In genomic region chr10:79116801-79117723, GRCh38 we compare ENCODE assay signal across 2 cellular contexts.
A peak's percentile ranks its signal among the peaks of the same experiment; 100 is the strongest.
TF ChIP-seq lines count a peak whose summit lies in the region.

No MANE protein-coding gene starts in this region.

TF ChIP-seq in GM23338, 12 proteins besides CTCF, POLR2A, EP300 and RAD21:
- TF ChIP-seq REST (IDR thresholded peaks at IDR 0.05; ENCODE audit: unreplicated experiment), result no peak
- TF ChIP-seq ZNF331 (CRISPR knock-in tag; IDR thresholded peaks at IDR 0.05; ENCODE audit: low read depth), result no peak
- no peak for TF ChIP-seq CREB1 (CRISPR knock-in tag; IDR thresholded peaks at IDR 0.05; ENCODE audit: low read depth)
- no peak for TF ChIP-seq ZNF114 (CRISPR knock-in tag; IDR thresholded peaks at IDR 0.05)
- no peak for TF ChIP-seq EZH2phosphoT487 (IDR thresholded peaks at IDR 0.05; ENCODE audit: unreplicated experiment)
- TF ChIP-seq STAT1 (IDR thresholded peaks at IDR 0.05; ENCODE audit: unreplicated experiment), result no peak
- no peak for TF ChIP-seq EZH2 (IDR thresholded peaks at IDR 0.05; ENCODE audit: low read depth, unreplicated experiment)

TF ChIP-seq in HepG2, 621 proteins besides CTCF, POLR2A, EP300 and RAD21 (continued from another document):
- TF ChIP-seq TFE3 (CRISPR knock-in tag; IDR thresholded peaks at IDR 0.05) (no peak), CEBPB (IDR thresholded peaks at IDR 0.05; ENCODE audit: borderline replicate concordance, low read depth, low read length) (no peak), ZNF260 (CRISPR knock-in tag; IDR thresholded peaks at IDR 0.05; ENCODE audit: borderline replicate concordance, low read depth) (no peak), TBX2 (CRISPR knock-in tag; IDR thresholded peaks at IDR 0.05; ENCODE audit: borderline replicate concordance) (0 out of 2 replicates have a peak, but pooled peaks have one; percentile 22), ZNF572 (CRISPR knock-in tag; IDR thresholded peaks at IDR 0.05) (no peak), TAF15 (IDR thresholded peaks at IDR 0.05; ENCODE audit: low read depth, low read length, poor library complexity, severe bottlenecking) (no peak), ZNF687 (CRISPR knock-in tag; IDR thresholded peaks at IDR 0.05) (peak; percentile 51), PITX1 (CRISPR knock-in tag; IDR thresholded peaks at IDR 0.05) (no peak), GZF1 (CRISPR knock-in tag; IDR thresholded peaks at IDR 0.05) (peak; percentile 98)
- TF ChIP-seq, protein P1, sequence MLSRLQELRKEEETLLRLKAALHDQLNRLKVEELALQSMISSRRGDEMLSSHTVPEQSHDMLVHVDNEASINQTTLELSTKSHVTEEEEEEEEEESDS (CRISPR knock-in tag; IDR thresholded peaks at IDR 0.05; ENCODE audit: borderline replicate concordance), result no peak
- TF ChIP-seq, protein P2, sequence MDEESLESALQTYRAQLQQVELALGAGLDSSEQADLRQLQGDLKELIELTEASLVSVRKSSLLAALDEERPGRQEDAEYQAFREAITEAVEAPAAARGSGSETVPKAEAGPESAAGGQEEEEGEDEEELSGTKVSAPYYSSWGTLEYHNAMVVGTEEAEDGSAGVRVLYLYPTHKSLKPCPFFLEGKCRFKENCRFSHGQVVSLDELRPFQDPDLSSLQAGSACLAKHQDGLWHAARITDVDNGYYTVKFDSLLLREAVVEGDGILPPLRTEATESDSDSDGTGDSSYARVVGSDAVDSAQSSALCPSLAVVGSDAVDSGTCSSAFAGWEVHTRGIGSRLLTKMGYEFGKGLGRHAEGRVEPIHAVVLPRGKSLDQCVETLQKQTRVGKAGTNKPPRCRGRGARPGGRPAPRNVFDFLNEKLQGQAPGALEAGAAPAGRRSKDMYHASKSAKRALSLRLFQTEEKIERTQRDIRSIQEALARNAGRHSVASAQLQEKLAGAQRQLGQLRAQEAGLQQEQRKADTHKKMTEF (CRISPR knock-in tag; IDR thresholded peaks at IDR 0.05), result no peak
